14 cellular contexts compared by ENCODE assay signal in genomic region chr11:118319031-118319814, GRCh38. TPM values are rescaled to one million over a fixed set of nuclear protein-coding genes. Genes with fewer than 3 reads are reported as not detected.
A peak's percentile ranks its signal among the peaks of the same experiment; 100 is the strongest.
DNase-seq lines count a peak whose midpoint lies in the region; ATAC-seq, FAIRE-seq and TF ChIP-seq lines count a peak whose summit lies in the region.
"Had no signal": no experiment of that assay in that cellular context is flagged by ENCODE, and none has a peak within 500 bp of the region (broad histone marks: within the 10 kb centered on the region; RNA-seq: fewer than 3 reads in every experiment).

No MANE protein-coding gene starts in this region.

- H3K9me3 Mint-ChIP-seq in activated CD4-positive, alpha-beta T cell treated with anti-CD3 and anti-CD28 coated beads, Interleukin-2, amount 10 ng/mL, durations not matched to agents 24 days and 14 days: peaks cover 5% of the 10 kb centered on the region
- H3K9me3 Mint-ChIP-seq in activated naive CD8-positive, alpha-beta T cell treated with anti-CD3 and anti-CD28 coated beads for 36 hours: peaks cover 6% of the 10 kb centered on the region
- H3K9me3 Mint-ChIP-seq in endodermal cell: peaks cover 5% of the 10 kb centered on the region

- no peak for ATAC-seq in GM18907 (IDR thresholded peaks at IDR 0.05; ENCODE audit: unreplicated experiment)

- peaks cover 4 to 6% of the 10 kb centered on the region in 2 donors for H3K4me1 ChIP-seq in small intestine (ENCODE audit: control insufficient read depth in 2 of 2, insufficient read depth in 1 of 2, low read depth in 1 of 2, low read length in 1 of 2)
- peaks cover 6% of the 10 kb centered on the region for H3K4me1 ChIP-seq in endodermal cell (ENCODE audit: control insufficient read depth, insufficient read depth, low read length)

- FAIRE-seq in small intestine (lab: Jason Lieb, UNC): no peak

- DNase-seq in activated CD4-positive, alpha-beta T cell treated with anti-CD3 and anti-CD28 coated beads, Interleukin-2, amount 10 ng/mL, durations not matched to agents 24 days and 14 days: peak; percentile 67
- no peak for DNase-seq in activated CD4-positive, alpha-beta T cell treated with anti-CD3 and anti-CD28 coated beads for 48 hours
- DNase-seq in NOMO-1 treated with dmso at 0.1 percent for 144 hours (lab: John Stamatoyannopoulos, UW; ENCODE audit: unreplicated experiment) (peak; percentile 57), putamen (ENCODE audit: low spot score) (peak; percentile 30), small intestine (no peak), endodermal cell (no peak)
- no peak for DNase-seq in activated naive CD8-positive, alpha-beta T cell treated with anti-CD3 and anti-CD28 coated beads for 36 hours
- DNase-seq: erythroblast, hypothalamus, NCI-H1436 treated with DMSO at 0.1 percent for 48 hours, NCI-H82, thyroid gland had no signal

- H3K9ac ChIP-seq in endodermal cell (ENCODE audit: extremely low read depth, low read length, poor library complexity, severe bottlenecking): no peak overlapping the region

- H3K36me3 Mint-ChIP-seq in activated CD4-positive, alpha-beta T cell treated with anti-CD3 and anti-CD28 coated beads, Interleukin-2, amount 10 ng/mL, durations not matched to agents 24 days and 14 days (ENCODE audit: low read depth): peaks cover 46% of the 10 kb centered on the region
- peaks cover 38% of the 10 kb centered on the region for H3K36me3 Mint-ChIP-seq in activated naive CD8-positive, alpha-beta T cell treated with anti-CD3 and anti-CD28 coated beads for 36 hours
- H3K36me3 Mint-ChIP-seq in endodermal cell (ENCODE audit: low read depth): no peaks in the 10 kb centered on the region

- intact Hi-C loops in activated CD4-positive, alpha-beta T cell treated with anti-CD3 and anti-CD28 coated beads, Interleukin-2, amount 10 ng/mL, durations not matched to agents 24 days and 14 days (cut with micrococcal nuclease): no loop called here

- H3K9me3 ChIP-seq in small intestine (ENCODE audit: control insufficient read depth, low read depth) (no peaks in the 10 kb centered on the region), endodermal cell (ENCODE audit: control insufficient read depth, low read length) (peaks cover 7% of the 10 kb centered on the region)
- H3K9me3 ChIP-seq: thyroid gland had no signal

- H3K4me1 Mint-ChIP-seq in activated CD4-positive, alpha-beta T cell treated with anti-CD3 and anti-CD28 coated beads, Interleukin-2, amount 10 ng/mL, durations not matched to agents 24 days and 14 days: peaks cover 60% of the 10 kb centered on the region
- H3K4me1 Mint-ChIP-seq in activated naive CD8-positive, alpha-beta T cell treated with anti-CD3 and anti-CD28 coated beads for 36 hours: peaks cover 66% of the 10 kb centered on the region
- peaks cover 32% of the 10 kb centered on the region for H3K4me1 Mint-ChIP-seq in endodermal cell

- TF ChIP-seq CTCF in endodermal cell (conservative IDR thresholded peaks at IDR 0.05): no peak

- no peaks in the 10 kb centered on the region for H3K27me3 Mint-ChIP-seq in activated CD4-positive, alpha-beta T cell treated with anti-CD3 and anti-CD28 coated beads, Interleukin-2, amount 10 ng/mL, durations not matched to agents 24 days and 14 days
- no peaks in the 10 kb centered on the region for H3K27me3 Mint-ChIP-seq in activated naive CD8-positive, alpha-beta T cell treated with anti-CD3 and anti-CD28 coated beads for 36 hours
- peaks cover 13% of the 10 kb centered on the region for H3K27me3 Mint-ChIP-seq in endodermal cell (ENCODE audit: insufficient read depth)

- H3K36me3 ChIP-seq in small intestine (ENCODE audit: control insufficient read depth in 2 of 2, insufficient read depth in 2 of 2, low read length in 2 of 2) (no peaks in the 10 kb centered on the region), endodermal cell (ENCODE audit: control insufficient read depth, insufficient read depth, low read length) (no peaks in the 10 kb centered on the region)
- H3K36me3 ChIP-seq: thyroid gland had no signal

- no peak overlapping the region for H3K4me3 ChIP-seq in small intestine (ENCODE audit: low read depth in 1 of 2, low read length in 2 of 2)
- H3K4me3 ChIP-seq in endodermal cell (ENCODE audit: low read length): no peak overlapping the region
- H3K4me3 ChIP-seq: thyroid gland had no signal

- H3K4me3 Mint-ChIP-seq in activated CD4-positive, alpha-beta T cell treated with anti-CD3 and anti-CD28 coated beads, Interleukin-2, amount 10 ng/mL, durations not matched to agents 24 days and 14 days: no peak overlapping the region
- no peak overlapping the region for H3K4me3 Mint-ChIP-seq in activated naive CD8-positive, alpha-beta T cell treated with anti-CD3 and anti-CD28 coated beads for 36 hours
- no peak overlapping the region for H3K4me3 Mint-ChIP-seq in endodermal cell

- H3K27me3 ChIP-seq in small intestine (ENCODE audit: control insufficient read depth in 2 of 2, insufficient read depth in 2 of 2, low read length in 2 of 2) (no peaks in the 10 kb centered on the region), endodermal cell (ENCODE audit: control insufficient read depth, insufficient read depth, low read length, poor library complexity, severe bottlenecking) (no peaks in the 10 kb centered on the region)
- H3K27me3 ChIP-seq: thyroid gland had no signal

- peak overlapping the region in 1 of 2 donors; percentile 8 for H3K27ac ChIP-seq in small intestine (ENCODE audit: low read depth in 1 of 2, low read length in 1 of 2)
- no peak overlapping the region for H3K27ac ChIP-seq in endodermal cell (ENCODE audit: low read depth, low read length)
- H3K27ac ChIP-seq: thyroid gland had no signal

- H3K27ac Mint-ChIP-seq in activated CD4-positive, alpha-beta T cell treated with anti-CD3 and anti-CD28 coated beads, Interleukin-2, amount 10 ng/mL, durations not matched to agents 24 days and 14 days: peak overlapping the region; percentile 10
- H3K27ac Mint-ChIP-seq in activated naive CD8-positive, alpha-beta T cell treated with anti-CD3 and anti-CD28 coated beads for 36 hours: peak overlapping the region; percentile 5
- no peak overlapping the region for H3K27ac Mint-ChIP-seq in endodermal cell

- 84 to 91% (median 88%) methylated on average over 4 of the region's 4 CpGs for whole genome bisulfite sequencing in small intestine, 3 donors
- 89 to 94% methylated on average over 4 of the region's 4 CpGs for whole genome bisulfite sequencing in endodermal cell (ENCODE audit: insufficient coverage in 1 of 2, insufficient read length in 1 of 2), 2 experiments

RNA-seq across cellular contexts. Expression of gene CD3E, which starts 14.7 kb away (rescaled TPM):
- 571 TPM in 2 replicates for total RNA-seq in activated CD4-positive, alpha-beta T cell treated with anti-CD3 and anti-CD28 coated beads, Interleukin-2, amount 10 ng/mL, durations not matched to agents 24 days and 14 days
- total RNA-seq in activated naive CD8-positive, alpha-beta T cell treated with anti-CD3 and anti-CD28 coated beads for 36 hours: 100 to 1,000 TPM; 364 TPM
- polyA plus RNA-seq in small intestine: 10 to 100 TPM in 1 of 3 donors, 1 to 10 TPM in 2; 5.9 to 13.8 (median 6.9) TPM
- under 1 TPM in 1 of 2 donors, not detected in 1; 0.29 TPM for total RNA-seq in endodermal cell
- not detected for polyA plus RNA-seq in endodermal cell (2013, experiment 1 of 2)
- polyA plus RNA-seq in endodermal cell (2013, experiment 2 of 2): not detected
- total RNA-seq: renal cortical epithelial cell had no signal

RNA-seq across cellular contexts. Expression of gene CD3D, which starts 23.3 kb away (rescaled TPM):
- total RNA-seq in activated CD4-positive, alpha-beta T cell treated with anti-CD3 and anti-CD28 coated beads, Interleukin-2, amount 10 ng/mL, durations not matched to agents 24 days and 14 days: 381 and 400 TPM in 2 replicates
- total RNA-seq in activated naive CD8-positive, alpha-beta T cell treated with anti-CD3 and anti-CD28 coated beads for 36 hours: 100 to 1,000 TPM; 341 to 350 TPM
- polyA plus RNA-seq in small intestine: 10 to 100 TPM in 1 of 3 donors, 1 to 10 TPM in 2; 5.4 to 14.6 (median 6.9) TPM
- under 1 TPM in 1 of 2 donors, not detected in 1; 0.92 TPM for total RNA-seq in endodermal cell
- polyA plus RNA-seq in endodermal cell (2013, experiment 1 of 2): not detected
- polyA plus RNA-seq in endodermal cell (2013, experiment 2 of 2): not detected
- total RNA-seq: renal cortical epithelial cell had no signal

RNA-seq across cellular contexts. Expression of gene CD3G, which starts 24.9 kb away (rescaled TPM):
- 143 and 145 TPM in 2 replicates for total RNA-seq in activated CD4-positive, alpha-beta T cell treated with anti-CD3 and anti-CD28 coated beads, Interleukin-2, amount 10 ng/mL, durations not matched to agents 24 days and 14 days
- total RNA-seq in activated naive CD8-positive, alpha-beta T cell treated with anti-CD3 and anti-CD28 coated beads for 36 hours: 100 to 1,000 TPM; 133 to 142 TPM
- polyA plus RNA-seq in small intestine: 1 to 10 TPM in 2 of 3 donors, under 1 TPM in 1; 0.45 to 7.3 (median 1.1) TPM
- not detected for total RNA-seq in endodermal cell
- not detected for polyA plus RNA-seq in endodermal cell (2013, experiment 1 of 2)
- not detected for polyA plus RNA-seq in endodermal cell (2013, experiment 2 of 2)
- total RNA-seq: renal cortical epithelial cell had no signal

RNA-seq across cellular contexts. Expression of gene UBE4A, which starts 40.2 kb away (rescaled TPM):
- total RNA-seq in activated CD4-positive, alpha-beta T cell treated with anti-CD3 and anti-CD28 coated beads, Interleukin-2, amount 10 ng/mL, durations not matched to agents 24 days and 14 days: 46.3 and 47.9 TPM in 2 replicates
- 10 to 100 TPM; 55.0 to 56.3 TPM for total RNA-seq in activated naive CD8-positive, alpha-beta T cell treated with anti-CD3 and anti-CD28 coated beads for 36 hours
- 10 to 100 TPM; 11.3 to 14.8 (median 13.6) TPM for polyA plus RNA-seq in small intestine
- 10 to 100 TPM; 39.6 to 42.6 TPM for total RNA-seq in endodermal cell
- 27.3 TPM for polyA plus RNA-seq in endodermal cell (2013, experiment 1 of 2)
- 26.2 TPM for polyA plus RNA-seq in endodermal cell (2013, experiment 2 of 2)

RNA-seq across cellular contexts. Expression of gene MPZL2, which starts 55.1 kb away (rescaled TPM):
- 18.5 and 19.3 TPM in 2 replicates for total RNA-seq in activated CD4-positive, alpha-beta T cell treated with anti-CD3 and anti-CD28 coated beads, Interleukin-2, amount 10 ng/mL, durations not matched to agents 24 days and 14 days
- 10 to 100 TPM; 18.8 to 20.1 TPM for total RNA-seq in activated naive CD8-positive, alpha-beta T cell treated with anti-CD3 and anti-CD28 coated beads for 36 hours
- 10 to 100 TPM in 1 of 3 donors, 1 to 10 TPM in 2; 1.6 to 27.5 (median 3.1) TPM for polyA plus RNA-seq in small intestine
- 1 to 10 TPM; 3.2 to 4.4 TPM for total RNA-seq in endodermal cell
- polyA plus RNA-seq in endodermal cell (2013, experiment 1 of 2): 1.1 TPM
- 0.33 TPM for polyA plus RNA-seq in endodermal cell (2013, experiment 2 of 2)

Comparison
In these comparisons a context has a peak if more than half of its experiments do, and no peak if none do; other contexts are left out.
1. DNase-seq: peak in activated CD4-positive, alpha-beta T cell treated with anti-CD3 and anti-CD28 coated beads, Interleukin-2, amount 10 ng/mL, durations not matched to agents 24 days and 14 days (single experiment), NOMO-1 treated with dmso at 0.1 percent for 144 hours (single experiment) and putamen (single experiment); none in activated CD4-positive, alpha-beta T cell treated with anti-CD3 and anti-CD28 coated beads for 48 hours (single experiment), activated naive CD8-positive, alpha-beta T cell treated with anti-CD3 and anti-CD28 coated beads for 36 hours (single experiment), small intestine (single experiment) and endodermal cell (single experiment).
2. RNA of gene CD3E, which starts 14.7 kb away (total RNA-seq): 571 TPM in activated CD4-positive, alpha-beta T cell treated with anti-CD3 and anti-CD28 coated beads, Interleukin-2, amount 10 ng/mL, durations not matched to agents 24 days and 14 days and 364 TPM in activated naive CD8-positive, alpha-beta T cell treated with anti-CD3 and anti-CD28 coated beads for 36 hours; 0.29 TPM in endodermal cell; every median in the first group is over 100 times any median in the second.
3. RNA of gene CD3D, which starts 23.3 kb away (total RNA-seq): 381 to 400 TPM in activated CD4-positive, alpha-beta T cell treated with anti-CD3 and anti-CD28 coated beads, Interleukin-2, amount 10 ng/mL, durations not matched to agents 24 days and 14 days and 341 to 350 TPM in activated naive CD8-positive, alpha-beta T cell treated with anti-CD3 and anti-CD28 coated beads for 36 hours; 0.92 TPM in endodermal cell; every median in the first group is over 100 times any median in the second.
4. RNA of gene CD3G, which starts 24.9 kb away (total RNA-seq): 143 to 145 TPM in activated CD4-positive, alpha-beta T cell treated with anti-CD3 and anti-CD28 coated beads, Interleukin-2, amount 10 ng/mL, durations not matched to agents 24 days and 14 days and 133 to 142 TPM in activated naive CD8-positive, alpha-beta T cell treated with anti-CD3 and anti-CD28 coated beads for 36 hours; not detected in endodermal cell; every median in the first group is over 100 times any median in the second.